ENCODE assay signal across 29 cellular contexts in the genomic region with DNA sequence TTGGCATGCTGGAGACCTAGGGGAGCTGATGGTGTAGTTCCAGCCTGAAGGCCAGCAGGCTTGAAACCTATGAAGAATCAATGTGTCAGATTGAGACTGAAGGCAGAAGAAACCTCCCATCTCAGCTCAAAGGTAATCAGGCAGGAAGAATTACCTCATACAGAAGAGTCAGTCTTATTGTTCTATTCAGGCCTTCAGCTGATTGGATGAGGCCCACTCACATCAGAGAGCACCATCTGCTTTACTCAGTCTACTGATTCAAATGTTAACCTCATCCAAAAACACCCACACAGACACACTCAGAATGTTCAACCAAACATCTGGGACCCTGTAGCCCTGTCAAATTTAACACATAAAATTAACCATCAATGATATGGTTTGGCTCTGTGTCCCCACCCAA. TPM values are rescaled to one million over a fixed set of nuclear protein-coding genes. Genes with fewer than 3 reads are reported as not detected.
DNase-seq lines count a peak whose midpoint lies in the region; ATAC-seq and TF ChIP-seq lines count a peak whose summit lies in the region.
"Had no signal": no experiment of that assay in that cellular context is flagged by ENCODE, and none has a peak within 500 bp of the region (broad histone marks: within the 10 kb centered on the region; RNA-seq: fewer than 3 reads in every experiment).

No MANE protein-coding gene starts in this region.

- H3K4me1 Mint-ChIP-seq in activated T-cell treated with anti-CD3 and anti-CD28 coated beads, Interleukin-2, amount 50 U/mL, for 4 hours (ENCODE audit: low read depth) = peaks cover 3% of the 10 kb centered on the region
- peaks cover 10% of the 10 kb centered on the region for H3K4me1 Mint-ChIP-seq in activated T-cell treated with anti-CD3 and anti-CD28 coated beads, Interleukin-2, amount 50 U/mL, for 24 hours (ENCODE audit: low read depth)
- H3K4me1 Mint-ChIP-seq in stimulated activated naive CD8-positive, alpha-beta T cell treated with anti-CD3 and anti-CD28 coated beads, Interleukin-15, amount 100 ng/mL, for 72 hours = no peaks in the 10 kb centered on the region
- H3K4me1 Mint-ChIP-seq: activated CD8-positive, alpha-beta memory T cell treated with anti-CD3 and anti-CD28 coated beads, Interleukin-2, amount 10 ng/mL, durations not matched to agents 7 days and 5 days; B cell; immature natural killer cell; memory B cell had no signal

- H3K27ac Mint-ChIP-seq in activated T-cell treated with anti-CD3 and anti-CD28 coated beads, Interleukin-2, amount 50 U/mL, for 24 hours = no peak overlapping the region
- no peak overlapping the region for H3K27ac Mint-ChIP-seq in stimulated activated naive CD8-positive, alpha-beta T cell treated with anti-CD3 and anti-CD28 coated beads, Interleukin-15, amount 100 ng/mL, for 72 hours
- H3K27ac Mint-ChIP-seq: activated CD8-positive, alpha-beta memory T cell treated with anti-CD3 and anti-CD28 coated beads, Interleukin-2, amount 10 ng/mL, durations not matched to agents 7 days and 5 days; activated naive CD4-positive, alpha-beta T cell treated with anti-CD3 and anti-CD28 coated beads for 36 hours; activated T-helper 1 cell treated with anti-CD3 and anti-CD28 coated beads, Interleukin-12 subunit alpha, Interleukin-12 subunit beta, Interleukin-2, Interleukin-4 antibody, amounts not matched to agents 30 ng/mL and 10 ng/mL and 1 ng/mL, durations not matched to agents 14 hours and 24 hours and 36 hours; B cell; CD8-positive, alpha-beta T cell; immature natural killer cell; memory B cell; neural progenitor cell; stimulated activated naive CD8-positive, alpha-beta T cell treated with anti-CD3 and anti-CD28 coated beads, Interleukin-15, Interleukin-2, amounts not matched to agents 100 ng/mL and 50 ng/mL, for 24 hours; T-helper 2 cell treated with Interferon-gamma antibody and Interleukin-4, amounts not matched to agents 5 μg/mL and 100 μg/mL, for 36 hours had no signal

- peak; percentile 77 to 80 for ATAC-seq in activated T-cell treated with anti-CD3 and anti-CD28 coated beads, Interleukin-2, amount 50 U/mL, for 4 hours
- ATAC-seq in stimulated activated naive CD8-positive, alpha-beta T cell treated with anti-CD3 and anti-CD28 coated beads, Interleukin-15, amount 100 ng/mL, for 72 hours = peak; percentile 78
- ATAC-seq in GM18861 (IDR thresholded peaks at IDR 0.05; ENCODE audit: unreplicated experiment) = no peak
- ATAC-seq: activated CD8-positive, alpha-beta memory T cell treated with anti-CD3 and anti-CD28 coated beads, Interleukin-2, amount 10 ng/mL, durations not matched to agents 7 days and 5 days; CD8-positive, alpha-beta T cell; K562 had no signal

- DNase-seq in activated T-cell treated with anti-CD3 and anti-CD28 coated beads, Interleukin-2, amount 50 U/mL, for 4 hours = no peak
- DNase-seq in activated T-cell treated with anti-CD3 and anti-CD28 coated beads, Interleukin-2, amount 50 U/mL, for 24 hours = no peak
- DNase-seq in RKO (ENCODE audit: low spot score) (peak; percentile 64), fibroblast of mammary gland (ENCODE audit: low read depth) (peak; percentile 62), kidney glomerular epithelial cell (lab: John Stamatoyannopoulos, UW) (no peak)
- no peak for DNase-seq in stimulated activated naive CD8-positive, alpha-beta T cell treated with anti-CD3 and anti-CD28 coated beads, Interleukin-15, amount 100 ng/mL, for 72 hours
- DNase-seq: ACHN; activated CD8-positive, alpha-beta memory T cell treated with anti-CD3 and anti-CD28 coated beads, Interleukin-2, amount 10 ng/mL, durations not matched to agents 7 days and 5 days; activated naive CD4-positive, alpha-beta T cell treated with anti-CD3 and anti-CD28 coated beads for 36 hours; amygdala; CD8-positive, alpha-beta T cell; effector CD4-positive, alpha-beta T cell; GOT3; immature natural killer cell; NCI-H1105 treated with DMSO at 0.1 percent for 48 hours; NCI-H187 treated with DMSO at 0.1 percent for 48 hours; NCI-H524; Peyer's patch; SIG-M5 had no signal

- H3K4me3 Mint-ChIP-seq in activated T-cell treated with anti-CD3 and anti-CD28 coated beads, Interleukin-2, amount 50 U/mL, for 4 hours = no peak overlapping the region
- no peak overlapping the region for H3K4me3 Mint-ChIP-seq in activated T-cell treated with anti-CD3 and anti-CD28 coated beads, Interleukin-2, amount 50 U/mL, for 24 hours
- H3K4me3 Mint-ChIP-seq in stimulated activated naive CD8-positive, alpha-beta T cell treated with anti-CD3 and anti-CD28 coated beads, Interleukin-15, amount 100 ng/mL, for 72 hours = no peak overlapping the region
- H3K4me3 Mint-ChIP-seq: activated CD8-positive, alpha-beta memory T cell treated with anti-CD3 and anti-CD28 coated beads, Interleukin-2, amount 10 ng/mL, durations not matched to agents 7 days and 5 days; activated naive CD4-positive, alpha-beta T cell treated with anti-CD3 and anti-CD28 coated beads for 36 hours; activated T-helper 1 cell treated with anti-CD3 and anti-CD28 coated beads, Interleukin-12 subunit alpha, Interleukin-12 subunit beta, Interleukin-2, Interleukin-4 antibody, amounts not matched to agents 30 ng/mL and 10 ng/mL and 1 ng/mL, durations not matched to agents 14 hours and 24 hours and 36 hours; B cell; CD8-positive, alpha-beta T cell; immature natural killer cell; memory B cell; neural progenitor cell; stimulated activated naive CD8-positive, alpha-beta T cell treated with anti-CD3 and anti-CD28 coated beads, Interleukin-15, Interleukin-2, amounts not matched to agents 100 ng/mL and 50 ng/mL, for 24 hours; T-helper 2 cell treated with Interferon-gamma antibody and Interleukin-4, amounts not matched to agents 5 μg/mL and 100 μg/mL, for 36 hours had no signal

- no peak for TF ChIP-seq CTCF in fibroblast of mammary gland (conservative IDR thresholded peaks at IDR 0.05; ENCODE audit: control insufficient read depth, insufficient read depth, low read depth, low read length)

- H3K27me3 Mint-ChIP-seq in activated T-cell treated with anti-CD3 and anti-CD28 coated beads, Interleukin-2, amount 50 U/mL, for 4 hours (ENCODE audit: low read depth) = peaks cover 4% of the 10 kb centered on the region
- peaks cover 43% of the 10 kb centered on the region for H3K27me3 Mint-ChIP-seq in activated T-cell treated with anti-CD3 and anti-CD28 coated beads, Interleukin-2, amount 50 U/mL, for 24 hours
- peaks cover 49% of the 10 kb centered on the region for H3K27me3 Mint-ChIP-seq in stimulated activated naive CD8-positive, alpha-beta T cell treated with anti-CD3 and anti-CD28 coated beads, Interleukin-15, amount 100 ng/mL, for 72 hours

- H3K9me3 Mint-ChIP-seq in activated T-cell treated with anti-CD3 and anti-CD28 coated beads, Interleukin-2, amount 50 U/mL, for 4 hours = no peaks in the 10 kb centered on the region
- no peaks in the 10 kb centered on the region for H3K9me3 Mint-ChIP-seq in activated T-cell treated with anti-CD3 and anti-CD28 coated beads, Interleukin-2, amount 50 U/mL, for 24 hours
- H3K9me3 Mint-ChIP-seq in stimulated activated naive CD8-positive, alpha-beta T cell treated with anti-CD3 and anti-CD28 coated beads, Interleukin-15, amount 100 ng/mL, for 72 hours = no peaks in the 10 kb centered on the region
- H3K9me3 Mint-ChIP-seq: activated naive CD4-positive, alpha-beta T cell treated with anti-CD3 and anti-CD28 coated beads for 36 hours; activated T-helper 1 cell treated with anti-CD3 and anti-CD28 coated beads, Interleukin-12 subunit alpha, Interleukin-12 subunit beta, Interleukin-2, Interleukin-4 antibody, amounts not matched to agents 30 ng/mL and 10 ng/mL and 1 ng/mL, durations not matched to agents 14 hours and 24 hours and 36 hours; CD8-positive, alpha-beta T cell; stimulated activated naive CD8-positive, alpha-beta T cell treated with anti-CD3 and anti-CD28 coated beads, Interleukin-15, Interleukin-2, amounts not matched to agents 100 ng/mL and 50 ng/mL, for 24 hours; T-helper 2 cell treated with Interferon-gamma antibody and Interleukin-4, amounts not matched to agents 5 μg/mL and 100 μg/mL, for 36 hours had no signal

- H3K36me3 Mint-ChIP-seq in activated T-cell treated with anti-CD3 and anti-CD28 coated beads, Interleukin-2, amount 50 U/mL, for 4 hours (ENCODE audit: insufficient read depth) = no peaks in the 10 kb centered on the region
- H3K36me3 Mint-ChIP-seq in activated T-cell treated with anti-CD3 and anti-CD28 coated beads, Interleukin-2, amount 50 U/mL, for 24 hours (ENCODE audit: low read depth) = no peaks in the 10 kb centered on the region
- H3K36me3 Mint-ChIP-seq: activated CD8-positive, alpha-beta memory T cell treated with anti-CD3 and anti-CD28 coated beads, Interleukin-2, amount 10 ng/mL, durations not matched to agents 7 days and 5 days; CD8-positive, alpha-beta T cell; immature natural killer cell; memory B cell had no signal

- H3K4me3 ChIP-seq in fibroblast of mammary gland (ENCODE audit: control insufficient read depth, low read depth, low read length) = no peak overlapping the region
- H3K4me3 ChIP-seq: breast epithelium, K562, neural progenitor cell, Peyer's patch, skin epidermis had no signal

RNA-seq across cellular contexts. Expression of gene CCN1, which starts 13.7 kb away (rescaled TPM):
- total RNA-seq in activated T-cell treated with anti-CD3 and anti-CD28 coated beads, Interleukin-2, amount 50 U/mL, for 4 hours = under 1 TPM; 0.43 to 0.65 (median 0.61) TPM
- total RNA-seq: activated CD8-positive, alpha-beta memory T cell treated with anti-CD3 and anti-CD28 coated beads, Interleukin-2, amount 10 ng/mL, durations not matched to agents 7 days and 5 days; activated naive CD4-positive, alpha-beta T cell treated with anti-CD3 and anti-CD28 coated beads for 36 hours; B cell; CD8-positive, alpha-beta T cell had no signal

Comparison
In these comparisons a context has a peak if more than half of its experiments do, and no peak if none do; other contexts are left out.
1. DNase-seq: peak in RKO (single experiment) and fibroblast of mammary gland (single experiment); none in activated T-cell treated with anti-CD3 and anti-CD28 coated beads, Interleukin-2, amount 50 U/mL, for 4 hours (single experiment), activated T-cell treated with anti-CD3 and anti-CD28 coated beads, Interleukin-2, amount 50 U/mL, for 24 hours (single experiment), stimulated activated naive CD8-positive, alpha-beta T cell treated with anti-CD3 and anti-CD28 coated beads, Interleukin-15, amount 100 ng/mL, for 72 hours (0 of 2) and kidney glomerular epithelial cell (single experiment).